2 cellular contexts compared by ENCODE assay signal in the genomic region with DNA sequence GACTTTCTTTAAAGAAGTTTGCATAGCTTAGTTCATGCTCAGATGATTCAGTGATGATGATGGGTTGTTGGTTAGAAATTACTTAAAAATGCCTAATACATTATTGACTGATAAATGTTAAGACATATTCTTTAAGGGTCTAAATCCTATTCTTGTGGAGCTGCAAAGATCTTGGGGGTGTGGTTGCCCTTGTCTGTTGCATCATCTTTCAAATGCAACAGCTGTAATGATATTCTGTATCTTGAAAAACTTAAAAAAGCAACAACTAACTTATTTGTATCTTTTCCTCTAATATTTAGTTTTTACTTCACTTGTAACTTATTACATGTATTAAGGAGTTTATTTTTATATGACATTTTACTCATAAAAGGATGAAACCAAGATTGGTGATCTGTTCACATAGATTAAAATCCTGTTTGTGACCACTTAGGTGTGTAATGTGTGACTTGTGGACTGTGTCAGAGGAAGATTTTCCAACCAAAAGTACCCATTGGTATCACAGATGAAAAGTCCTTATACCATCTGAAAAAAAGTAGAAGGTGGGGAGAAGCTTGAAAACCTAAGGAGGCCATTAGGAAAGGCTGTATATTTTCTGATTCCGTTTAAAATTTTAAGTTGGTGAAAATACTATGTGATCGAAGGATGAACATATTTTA.
TF ChIP-seq lines count a peak whose summit lies in the region.

No MANE protein-coding gene starts in this region.

TF ChIP-seq in IMR-90, 13 proteins besides CTCF, POLR2A, EP300 and RAD21:
- no peak for TF ChIP-seq MAFK (IDR thresholded peaks at IDR 0.05; ENCODE audit: low read depth, low read length)
- TF ChIP-seq CEBPB (IDR thresholded peaks at IDR 0.05; ENCODE audit: low read depth, low read length) = peak; percentile 75
- no peak for TF ChIP-seq CHD1 (IDR thresholded peaks at IDR 0.05; ENCODE audit: low read depth, low read length)

TF ChIP-seq in WTC11, 78 proteins besides CTCF, POLR2A, EP300 and RAD21:
- TF ChIP-seq TEAD4 (CRISPR knock-in tag; IDR thresholded peaks at IDR 0.05) (no peak), ZNF219 (CRISPR knock-in tag; IDR thresholded peaks at IDR 0.05; ENCODE audit: borderline replicate concordance) (no peak), ZNF317 (CRISPR knock-in tag; IDR thresholded peaks at IDR 0.05; ENCODE audit: borderline replicate concordance, low read depth) (no peak), CREM (CRISPR knock-in tag; IDR thresholded peaks at IDR 0.05) (no peak), SMAD4 (CRISPR knock-in tag; IDR thresholded peaks at IDR 0.05) (no peak), ETV6 (CRISPR knock-in tag; IDR thresholded peaks at IDR 0.05) (no peak), RORB (CRISPR knock-in tag; IDR thresholded peaks at IDR 0.05) (no peak)
- TF ChIP-seq, protein P1, sequence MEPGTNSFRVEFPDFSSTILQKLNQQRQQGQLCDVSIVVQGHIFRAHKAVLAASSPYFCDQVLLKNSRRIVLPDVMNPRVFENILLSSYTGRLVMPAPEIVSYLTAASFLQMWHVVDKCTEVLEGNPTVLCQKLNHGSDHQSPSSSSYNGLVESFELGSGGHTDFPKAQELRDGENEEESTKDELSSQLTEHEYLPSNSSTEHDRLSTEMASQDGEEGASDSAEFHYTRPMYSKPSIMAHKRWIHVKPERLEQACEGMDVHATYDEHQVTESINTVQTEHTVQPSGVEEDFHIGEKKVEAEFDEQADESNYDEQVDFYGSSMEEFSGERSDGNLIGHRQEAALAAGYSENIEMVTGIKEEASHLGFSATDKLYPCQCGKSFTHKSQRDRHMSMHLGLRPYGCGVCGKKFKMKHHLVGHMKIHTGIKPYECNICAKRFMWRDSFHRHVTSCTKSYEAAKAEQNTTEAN (CRISPR knock-in tag; IDR thresholded peaks at IDR 0.05) = no peak
- TF ChIP-seq, protein P2, sequence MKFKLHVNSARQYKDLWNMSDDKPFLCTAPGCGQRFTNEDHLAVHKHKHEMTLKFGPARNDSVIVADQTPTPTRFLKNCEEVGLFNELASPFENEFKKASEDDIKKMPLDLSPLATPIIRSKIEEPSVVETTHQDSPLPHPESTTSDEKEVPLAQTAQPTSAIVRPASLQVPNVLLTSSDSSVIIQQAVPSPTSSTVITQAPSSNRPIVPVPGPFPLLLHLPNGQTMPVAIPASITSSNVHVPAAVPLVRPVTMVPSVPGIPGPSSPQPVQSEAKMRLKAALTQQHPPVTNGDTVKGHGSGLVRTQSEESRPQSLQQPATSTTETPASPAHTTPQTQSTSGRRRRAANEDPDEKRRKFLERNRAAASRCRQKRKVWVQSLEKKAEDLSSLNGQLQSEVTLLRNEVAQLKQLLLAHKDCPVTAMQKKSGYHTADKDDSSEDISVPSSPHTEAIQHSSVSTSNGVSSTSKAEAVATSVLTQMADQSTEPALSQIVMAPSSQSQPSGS (CRISPR knock-in tag; IDR thresholded peaks at IDR 0.05; ENCODE audit: borderline replicate concordance, low read depth) = no peak
- TF ChIP-seq, protein P3, sequence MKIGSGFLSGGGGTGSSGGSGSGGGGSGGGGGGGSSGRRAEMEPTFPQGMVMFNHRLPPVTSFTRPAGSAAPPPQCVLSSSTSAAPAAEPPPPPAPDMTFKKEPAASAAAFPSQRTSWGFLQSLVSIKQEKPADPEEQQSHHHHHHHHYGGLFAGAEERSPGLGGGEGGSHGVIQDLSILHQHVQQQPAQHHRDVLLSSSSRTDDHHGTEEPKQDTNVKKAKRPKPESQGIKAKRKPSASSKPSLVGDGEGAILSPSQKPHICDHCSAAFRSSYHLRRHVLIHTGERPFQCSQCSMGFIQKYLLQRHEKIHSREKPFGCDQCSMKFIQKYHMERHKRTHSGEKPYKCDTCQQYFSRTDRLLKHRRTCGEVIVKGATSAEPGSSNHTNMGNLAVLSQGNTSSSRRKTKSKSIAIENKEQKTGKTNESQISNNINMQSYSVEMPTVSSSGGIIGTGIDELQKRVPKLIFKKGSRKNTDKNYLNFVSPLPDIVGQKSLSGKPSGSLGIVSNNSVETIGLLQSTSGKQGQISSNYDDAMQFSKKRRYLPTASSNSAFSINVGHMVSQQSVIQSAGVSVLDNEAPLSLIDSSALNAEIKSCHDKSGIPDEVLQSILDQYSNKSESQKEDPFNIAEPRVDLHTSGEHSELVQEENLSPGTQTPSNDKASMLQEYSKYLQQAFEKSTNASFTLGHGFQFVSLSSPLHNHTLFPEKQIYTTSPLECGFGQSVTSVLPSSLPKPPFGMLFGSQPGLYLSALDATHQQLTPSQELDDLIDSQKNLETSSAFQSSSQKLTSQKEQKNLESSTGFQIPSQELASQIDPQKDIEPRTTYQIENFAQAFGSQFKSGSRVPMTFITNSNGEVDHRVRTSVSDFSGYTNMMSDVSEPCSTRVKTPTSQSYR (CRISPR knock-in tag; IDR thresholded peaks at IDR 0.05) = no peak
- TF ChIP-seq, protein P4, sequence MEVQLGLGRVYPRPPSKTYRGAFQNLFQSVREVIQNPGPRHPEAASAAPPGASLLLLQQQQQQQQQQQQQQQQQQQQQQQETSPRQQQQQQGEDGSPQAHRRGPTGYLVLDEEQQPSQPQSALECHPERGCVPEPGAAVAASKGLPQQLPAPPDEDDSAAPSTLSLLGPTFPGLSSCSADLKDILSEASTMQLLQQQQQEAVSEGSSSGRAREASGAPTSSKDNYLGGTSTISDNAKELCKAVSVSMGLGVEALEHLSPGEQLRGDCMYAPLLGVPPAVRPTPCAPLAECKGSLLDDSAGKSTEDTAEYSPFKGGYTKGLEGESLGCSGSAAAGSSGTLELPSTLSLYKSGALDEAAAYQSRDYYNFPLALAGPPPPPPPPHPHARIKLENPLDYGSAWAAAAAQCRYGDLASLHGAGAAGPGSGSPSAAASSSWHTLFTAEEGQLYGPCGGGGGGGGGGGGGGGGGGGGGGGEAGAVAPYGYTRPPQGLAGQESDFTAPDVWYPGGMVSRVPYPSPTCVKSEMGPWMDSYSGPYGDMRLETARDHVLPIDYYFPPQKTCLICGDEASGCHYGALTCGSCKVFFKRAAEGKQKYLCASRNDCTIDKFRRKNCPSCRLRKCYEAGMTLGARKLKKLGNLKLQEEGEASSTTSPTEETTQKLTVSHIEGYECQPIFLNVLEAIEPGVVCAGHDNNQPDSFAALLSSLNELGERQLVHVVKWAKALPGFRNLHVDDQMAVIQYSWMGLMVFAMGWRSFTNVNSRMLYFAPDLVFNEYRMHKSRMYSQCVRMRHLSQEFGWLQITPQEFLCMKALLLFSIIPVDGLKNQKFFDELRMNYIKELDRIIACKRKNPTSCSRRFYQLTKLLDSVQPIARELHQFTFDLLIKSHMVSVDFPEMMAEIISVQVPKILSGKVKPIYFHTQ (CRISPR knock-in tag; IDR thresholded peaks at IDR 0.05) = no peak
- TF ChIP-seq, protein P5, sequence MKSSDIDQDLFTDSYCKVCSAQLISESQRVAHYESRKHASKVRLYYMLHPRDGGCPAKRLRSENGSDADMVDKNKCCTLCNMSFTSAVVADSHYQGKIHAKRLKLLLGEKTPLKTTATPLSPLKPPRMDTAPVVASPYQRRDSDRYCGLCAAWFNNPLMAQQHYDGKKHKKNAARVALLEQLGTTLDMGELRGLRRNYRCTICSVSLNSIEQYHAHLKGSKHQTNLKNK (CRISPR knock-in tag; IDR thresholded peaks at IDR 0.05) = no peak
- TF ChIP-seq, protein P6, sequence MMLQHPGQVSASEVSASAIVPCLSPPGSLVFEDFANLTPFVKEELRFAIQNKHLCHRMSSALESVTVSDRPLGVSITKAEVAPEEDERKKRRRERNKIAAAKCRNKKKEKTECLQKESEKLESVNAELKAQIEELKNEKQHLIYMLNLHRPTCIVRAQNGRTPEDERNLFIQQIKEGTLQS (CRISPR knock-in tag; conservative IDR thresholded peaks at IDR 0.05) = no peak
- TF ChIP-seq, protein P7, sequence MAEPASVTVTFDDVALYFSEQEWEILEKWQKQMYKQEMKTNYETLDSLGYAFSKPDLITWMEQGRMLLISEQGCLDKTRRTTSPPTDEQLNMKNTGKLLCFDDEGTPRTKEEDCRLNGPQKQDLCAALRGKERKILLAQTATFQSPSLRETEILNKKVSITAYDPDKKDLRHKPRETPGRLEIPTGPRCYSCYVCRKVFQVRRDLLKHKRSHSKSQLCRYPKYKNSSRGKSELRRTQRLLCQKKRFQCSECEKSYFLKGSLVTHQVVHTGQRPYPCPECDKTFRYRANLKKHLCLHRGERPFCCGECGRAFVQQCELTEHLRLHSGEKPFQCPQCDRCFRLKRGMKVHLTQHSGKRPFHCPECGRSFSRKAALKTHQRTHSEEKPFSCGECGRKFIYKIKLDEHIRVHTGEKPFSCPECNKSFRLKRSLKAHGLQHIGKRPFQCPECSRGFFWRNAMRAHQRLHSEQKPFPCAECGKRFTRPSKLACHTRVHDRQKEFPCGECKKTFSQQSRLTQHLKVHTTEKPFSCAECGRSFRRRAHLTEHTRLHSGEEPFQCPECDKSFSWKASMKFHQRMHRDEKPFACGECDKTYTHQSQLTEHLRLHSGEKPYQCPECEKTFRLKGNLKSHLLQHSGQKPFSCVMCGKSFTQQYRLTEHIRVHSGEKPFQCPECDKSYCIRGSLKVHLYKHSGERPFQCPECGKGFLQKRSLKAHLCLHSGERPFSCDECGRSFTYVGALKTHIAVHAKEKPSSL (CRISPR knock-in tag; conservative IDR thresholded peaks at IDR 0.05) = no peak
- TF ChIP-seq, protein P8, sequence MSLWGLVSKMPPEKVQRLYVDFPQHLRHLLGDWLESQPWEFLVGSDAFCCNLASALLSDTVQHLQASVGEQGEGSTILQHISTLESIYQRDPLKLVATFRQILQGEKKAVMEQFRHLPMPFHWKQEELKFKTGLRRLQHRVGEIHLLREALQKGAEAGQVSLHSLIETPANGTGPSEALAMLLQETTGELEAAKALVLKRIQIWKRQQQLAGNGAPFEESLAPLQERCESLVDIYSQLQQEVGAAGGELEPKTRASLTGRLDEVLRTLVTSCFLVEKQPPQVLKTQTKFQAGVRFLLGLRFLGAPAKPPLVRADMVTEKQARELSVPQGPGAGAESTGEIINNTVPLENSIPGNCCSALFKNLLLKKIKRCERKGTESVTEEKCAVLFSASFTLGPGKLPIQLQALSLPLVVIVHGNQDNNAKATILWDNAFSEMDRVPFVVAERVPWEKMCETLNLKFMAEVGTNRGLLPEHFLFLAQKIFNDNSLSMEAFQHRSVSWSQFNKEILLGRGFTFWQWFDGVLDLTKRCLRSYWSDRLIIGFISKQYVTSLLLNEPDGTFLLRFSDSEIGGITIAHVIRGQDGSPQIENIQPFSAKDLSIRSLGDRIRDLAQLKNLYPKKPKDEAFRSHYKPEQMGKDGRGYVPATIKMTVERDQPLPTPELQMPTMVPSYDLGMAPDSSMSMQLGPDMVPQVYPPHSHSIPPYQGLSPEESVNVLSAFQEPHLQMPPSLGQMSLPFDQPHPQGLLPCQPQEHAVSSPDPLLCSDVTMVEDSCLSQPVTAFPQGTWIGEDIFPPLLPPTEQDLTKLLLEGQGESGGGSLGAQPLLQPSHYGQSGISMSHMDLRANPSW (CRISPR knock-in tag; conservative IDR thresholded peaks at IDR 0.05; ENCODE audit: low read depth) = no peak
